14 cellular contexts compared by ENCODE assay signal in genomic region chr12:69685810-69686209, GRCh38. TPM values are rescaled to one million over a fixed set of nuclear protein-coding genes. Genes with fewer than 3 reads are reported as not detected.
DNase-seq lines count a peak whose midpoint lies in the region; ATAC-seq and TF ChIP-seq lines count a peak whose summit lies in the region.
"Had no signal": no experiment of that assay in that cellular context is flagged by ENCODE, and none has a peak within 500 bp of the region (broad histone marks: within the 10 kb centered on the region; RNA-seq: fewer than 3 reads in every experiment).

No MANE protein-coding gene starts in this region.

- no peaks in the 10 kb centered on the region for H3K9me3 ChIP-seq in sigmoid colon
- H3K9me3 ChIP-seq: body of pancreas had no signal

- no peak for TF ChIP-seq POLR2A in GM18505 (IDR thresholded peaks at IDR 0.05; ENCODE audit: borderline replicate concordance, extremely low read depth, insufficient read depth, insufficient read length)
- TF ChIP-seq POLR2A in sigmoid colon (IDR thresholded peaks at IDR 0.05), result no peak

- H3K4me1 ChIP-seq in sigmoid colon, result peaks cover 0 to 8% (median 0%) of the 10 kb centered on the region in 4 donors
- H3K4me1 ChIP-seq: body of pancreas had no signal

- WGBS in sigmoid colon, 2 donors, result 91 to 95% methylated on average over 2 of the region's 2 CpGs

- no peaks in the 10 kb centered on the region for H3K36me3 Mint-ChIP-seq in HFFc6 (ENCODE audit: low read depth)

- no peak for TF ChIP-seq CTCF in HFFc6 (IDR thresholded peaks at IDR 0.05)
- TF ChIP-seq CTCF in sigmoid colon (IDR thresholded peaks at IDR 0.05), result no peak

- H3K27me3 ChIP-seq in sigmoid colon, result no peaks in the 10 kb centered on the region
- H3K27me3 ChIP-seq: body of pancreas had no signal

- no peak overlapping the region for H3K4me3 Mint-ChIP-seq in HFFc6
- H3K4me3 Mint-ChIP-seq: activated B cell treated with CpG ODN at 0.5 μM for 24 hours, H9 had no signal

- intact Hi-C loops in sigmoid colon (cut with DNase I), result no loop called here

- H3K9me3 Mint-ChIP-seq in HFFc6, result no peaks in the 10 kb centered on the region
- H3K9me3 Mint-ChIP-seq: activated B cell treated with CpG ODN at 0.5 μM for 24 hours, H9 had no signal

- H3K27me3 Mint-ChIP-seq in HFFc6 (ENCODE audit: insufficient read depth), result peaks cover 3% of the 10 kb centered on the region; the same call in 1 of the 2 replicates

- H3K4me3 ChIP-seq in sigmoid colon, result no peak overlapping the region
- H3K4me3 ChIP-seq: body of pancreas had no signal

- H3K27ac Mint-ChIP-seq in HFFc6, result no peak overlapping the region
- H3K27ac Mint-ChIP-seq: activated B cell treated with CpG ODN at 0.5 μM for 24 hours, H9 had no signal

- DNase-seq in HFFc6 (peak; percentile 53), RKO (ENCODE audit: low spot score) (peak; percentile 100), iris pigment epithelial cell (ENCODE audit: low read depth) (peak; percentile 65), sigmoid colon (no peak)
- no peak for DNase-seq in activated CD8-positive, alpha-beta memory T cell treated with anti-CD3 and anti-CD28 coated beads for 24 hours
- DNase-seq: activated B cell treated with CpG ODN at 0.5 μM for 24 hours, body of pancreas, DMS53, H9, kidney, NCI-H2171 treated with DMSO at 0.1 percent for 48 hours had no signal

- no peaks in the 10 kb centered on the region for H3K36me3 ChIP-seq in sigmoid colon

- H3K4me1 Mint-ChIP-seq in HFFc6 (ENCODE audit: low read depth), result peaks cover 45% of the 10 kb centered on the region
- H3K4me1 Mint-ChIP-seq: activated B cell treated with CpG ODN at 0.5 μM for 24 hours had no signal

- TF ChIP-seq EP300 in sigmoid colon (IDR thresholded peaks at IDR 0.05), result no peak

- peak; percentile 70 for ATAC-seq in GM18505 (IDR thresholded peaks at IDR 0.05; ENCODE audit: unreplicated experiment)
- no peak for ATAC-seq in HG03521 (IDR thresholded peaks at IDR 0.05; ENCODE audit: unreplicated experiment)
- ATAC-seq in HG03439 (IDR thresholded peaks at IDR 0.05; ENCODE audit: unreplicated experiment), result no peak
- ATAC-seq: body of pancreas had no signal

- no peak overlapping the region for H3K27ac ChIP-seq in sigmoid colon
- H3K27ac ChIP-seq: body of pancreas had no signal

RNA-seq across cellular contexts. Expression of gene BEST3, which starts 13.3 kb away (rescaled TPM):
- total RNA-seq in HFFc6 (2021; fragmentation: NEBNext Ultra II Directional; extraction: Animal tissue kit (Norgen Biotek cat#: 25700)), result under 1 TPM in 2 of 6 experiments, not detected in 4; 0.10 to 0.15 TPM
- not detected for total RNA-seq in sigmoid colon
- not detected for polyA plus RNA-seq in sigmoid colon
- total RNA-seq: activated B cell treated with CpG ODN at 0.5 μM for 24 hours had no signal

RNA-seq across cellular contexts. Expression of gene RAB3IP, which starts 52.9 kb away (rescaled TPM):
- total RNA-seq in HFFc6 (2021; fragmentation: NEBNext Ultra II Directional; extraction: Animal tissue kit (Norgen Biotek cat#: 25700)), result 1 to 10 TPM; 1.3 to 2.3 (median 1.4) TPM
- 10 to 100 TPM in 1 of 4 donors, 1 to 10 TPM in 3; 3.6 to 11.4 (median 8.3) TPM for total RNA-seq in sigmoid colon
- polyA plus RNA-seq in sigmoid colon, result 10 to 100 TPM; 24.0 to 40.0 (median 25.2) TPM

Comparison
In these comparisons a context has a peak if more than half of its experiments do, and no peak if none do; other contexts are left out.
1. DNase-seq: peak in HFFc6 (single experiment), RKO (single experiment) and iris pigment epithelial cell (single experiment); none in activated CD8-positive, alpha-beta memory T cell treated with anti-CD3 and anti-CD28 coated beads for 24 hours (single experiment) and sigmoid colon (single experiment).